9 cellular contexts compared by ENCODE assay signal in genomic region chr1:156752843-156753486, GRCh38. TPM values are rescaled to one million over a fixed set of nuclear protein-coding genes. Genes with fewer than 3 reads are reported as not detected.
DNase-seq lines count a peak whose midpoint lies in the region; ATAC-seq, FAIRE-seq and TF ChIP-seq lines count a peak whose summit lies in the region.
"Had no signal": no experiment of that assay in that cellular context is flagged by ENCODE, and none has a peak within 500 bp of the region (broad histone marks: within the 10 kb centered on the region; RNA-seq: fewer than 3 reads in every experiment).

No MANE protein-coding gene starts in this region.

- no peak for DNase-seq in endothelial cell of umbilical vein (ENCODE audit: low read depth, low spot score)
- DNase-seq in osteocyte (ENCODE audit: extremely low spot score, unreplicated experiment), result no peak
- DNase-seq in DMS114 treated with DMSO at 0.1 percent for 48 hours (lab: John Stamatoyannopoulos, UW; ENCODE audit: unreplicated experiment), result no peak
- no peak for DNase-seq in SW480 (ENCODE audit: low spot score)
- no peak for DNase-seq in inferior parietal cortex (ENCODE audit: extremely low spot score)
- DNase-seq: activated effector memory CD4-positive, alpha-beta T cell treated with anti-CD3 and anti-CD28 coated beads, Interleukin-2, amount 50 U/mL, for 16 hours had no signal

- POLR2A ChIA-PET in endothelial cell of umbilical vein (lab: Charles Lee), result interaction anchor here (1.6 to 2.3 kb wide), 2 partner anchors 12 to 15 kb away, joined by 6 to 27 read pairs; partner anchors contain the start of genes MRPL24 and PRCC

- no peak overlapping the region for H3K27ac Mint-ChIP-seq in osteocyte (ENCODE audit: unreplicated experiment)

- H3F3A ChIP-seq in OCI-LY1 (ENCODE audit: insufficient read depth, low read length), result no peaks in the 10 kb centered on the region

- BruUV-seq in endothelial cell of umbilical vein (replicated peaks; lab: Mats Ljungman, UMichigan), result no TSS peak

- FAIRE-seq in endothelial cell of umbilical vein (lab: Jason Lieb, UNC), result peak; percentile 59

- H3K4me3 ChIP-seq in OCI-LY1 (ENCODE audit: low read depth, low read length, poor library complexity, severe bottlenecking) (peak overlapping the region; percentile 91), endothelial cell of umbilical vein (replicated peaks in 1 of 3; ENCODE audit: insufficient read depth in 1 of 3, low read depth in 1 of 3, low read length in 3 of 3) (peak overlapping the region in 2 of 3 experiments; percentile 73 to 94)

- H3K79me2 ChIP-seq in OCI-LY1 (ENCODE audit: insufficient read depth, low read length) (peaks cover 33% of the 10 kb centered on the region), endothelial cell of umbilical vein (ENCODE audit: control insufficient read depth, insufficient read depth, low read length) (peaks cover 42% of the 10 kb centered on the region)

- TF ChIP-seq POLR2A in endothelial cell of umbilical vein (IDR thresholded peaks at IDR 0.05; ENCODE audit: low read depth, low read length), result no peak

- TF ChIP-seq CTCF in OCI-LY1 (IDR thresholded peaks at IDR 0.05; ENCODE audit: low read length) (no peak), endothelial cell of umbilical vein (IDR thresholded peaks at IDR 0.05; ENCODE audit: extremely low read depth in 1 of 2, insufficient read depth in 1 of 2, low read depth in 1 of 2, low read length in 2 of 2) (no peak), osteocyte (IDR thresholded peaks at IDR 0.05) (no peak)

- no peaks in the 10 kb centered on the region for H3K9me2 ChIP-seq in OCI-LY1 (ENCODE audit: low read depth, low read length)

- H3K27me3 ChIP-seq in OCI-LY1 (ENCODE audit: insufficient read depth, low read length) (no peaks in the 10 kb centered on the region), endothelial cell of umbilical vein (ENCODE audit: control insufficient read depth in 2 of 2, insufficient read depth in 2 of 2, low read length in 2 of 2) (no peaks in the 10 kb centered on the region)

- H2AFZ ChIP-seq in OCI-LY1 (ENCODE audit: low read length) (no peak overlapping the region), endothelial cell of umbilical vein (ENCODE audit: low read depth, low read length) (no peak overlapping the region)

- no peaks in the 10 kb centered on the region for H3K36me3 ChIP-seq in ES-I3 (ENCODE audit: insufficient read depth, low read length)
- H3K36me3 ChIP-seq in OCI-LY1 (ENCODE audit: insufficient read depth, low read length), result peaks cover 9% of the 10 kb centered on the region; the same call in 1 of the 2 replicates
- H3K36me3 ChIP-seq in endothelial cell of umbilical vein (ENCODE audit: control insufficient read depth in 2 of 2, extremely low read depth in 1 of 2, insufficient read depth in 2 of 2, low read length in 2 of 2), result no peaks in the 10 kb centered on the region

- H4K20me1 ChIP-seq in OCI-LY1 (ENCODE audit: insufficient read depth, low read length) (no peaks in the 10 kb centered on the region), endothelial cell of umbilical vein (replicated peaks; ENCODE audit: control insufficient read depth, extremely low read depth, insufficient read depth, low read length) (no peaks in the 10 kb centered on the region)

- H3K27ac ChIP-seq in OCI-LY1 (ENCODE audit: low read depth, low read length, poor library complexity, severe bottlenecking) (peak overlapping the region; percentile 88), endothelial cell of umbilical vein (ENCODE audit: insufficient read depth, low read depth, low read length) (no peak overlapping the region)

- H3K4me1 ChIP-seq in ES-I3 (ENCODE audit: insufficient read depth, low read length) (peaks cover 25% of the 10 kb centered on the region), OCI-LY1 (ENCODE audit: insufficient read depth, low read length, severe bottlenecking) (peaks cover 33% of the 10 kb centered on the region), endothelial cell of umbilical vein (ENCODE audit: control insufficient read depth, extremely low read depth, insufficient read depth, low read length) (peaks cover 33% of the 10 kb centered on the region)

- CTCF ChIA-PET in endothelial cell of umbilical vein (lab: Charles Lee), result interaction anchor here (1.9 to 3.9 kb wide), 6 partner anchors 8 to 107 kb away, joined by 9 to 49 read pairs (median 16); partner anchors contain the start of genes INSRR, ISG20L2, METTL25B and MRPL24

- dilution Hi-C loops in endothelial cell of umbilical vein (cut with MboI; ENCODE audit: extremely low pct_ligation_motif_present, low sequenced_read_pairs), result no loop called here

- H3K9me3 ChIP-seq in ES-I3 (ENCODE audit: control insufficient read depth, insufficient read depth, low read length) (no peaks in the 10 kb centered on the region), OCI-LY1 (ENCODE audit: low read length) (no peaks in the 10 kb centered on the region), endothelial cell of umbilical vein (replicated peaks; ENCODE audit: control insufficient read depth, insufficient read depth, low read length) (no peaks in the 10 kb centered on the region)

- H3K4me1 Mint-ChIP-seq in osteocyte (ENCODE audit: unreplicated experiment), result peaks cover 41% of the 10 kb centered on the region

- H3K4me3 Mint-ChIP-seq in osteocyte (ENCODE audit: unreplicated experiment), result peak overlapping the region; percentile 93

- H3K9ac ChIP-seq in ES-I3 (ENCODE audit: low read depth, low read length) (peak overlapping the region; percentile 76), OCI-LY1 (ENCODE audit: low read length) (peak overlapping the region; percentile 99), endothelial cell of umbilical vein (replicated peaks; ENCODE audit: extremely low read depth, insufficient read depth, low read length) (peak overlapping the region; percentile 69)

- ATAC-seq in HG02840 (IDR thresholded peaks at IDR 0.05; ENCODE audit: low FRiP score, unreplicated experiment), result no peak

- H3K4me2 ChIP-seq in OCI-LY1 (ENCODE audit: low read length) (peak overlapping the region; percentile 85), endothelial cell of umbilical vein (ENCODE audit: insufficient read depth, low read length) (peak overlapping the region; percentile 47)

- H3K36me3 Mint-ChIP-seq in osteocyte (ENCODE audit: unreplicated experiment), result peaks cover 1% of the 10 kb centered on the region

- intact Hi-C loops in endothelial cell of umbilical vein (cut with micrococcal nuclease), result no loop called here

- H3K9me1 ChIP-seq in endothelial cell of umbilical vein (replicated peaks; ENCODE audit: control insufficient read depth, extremely low read depth, insufficient read depth, low read length), result no peaks in the 10 kb centered on the region

- no peaks in the 10 kb centered on the region for H3K9me3 Mint-ChIP-seq in osteocyte (ENCODE audit: unreplicated experiment)

- no peaks in the 10 kb centered on the region for H3K27me3 Mint-ChIP-seq in osteocyte (ENCODE audit: unreplicated experiment)

RNA-seq across cellular contexts. Expression of gene HDGF, which starts 1.5 kb away (rescaled TPM):
- 279 and 298 TPM in 2 replicates for total RNA-seq in endothelial cell of umbilical vein
- polyA plus RNA-seq in endothelial cell of umbilical vein, result 94.7 and 95.1 TPM in 2 replicates
- 139 and 148 TPM in 2 replicates for polyA plus RNA-seq in endothelial cell of umbilical vein (2011; cell fraction: cytosol; rRNA removed)
- 93.2 and 108 TPM in 2 replicates for polyA plus RNA-seq in endothelial cell of umbilical vein (2011; cell fraction: nucleus; rRNA removed)
- 140 and 207 TPM in 2 replicates for polyA plus RNA-seq in endothelial cell of umbilical vein (2012)
- 104 and 113 TPM in 2 replicates for polyA minus RNA-seq in endothelial cell of umbilical vein
- polyA minus RNA-seq in endothelial cell of umbilical vein (2011; cell fraction: cytosol; rRNA and poly(A)+ RNA removed), result 188 TPM
- 25.0 and 26.9 TPM in 2 replicates for polyA minus RNA-seq in endothelial cell of umbilical vein (2011; cell fraction: nucleus; rRNA and poly(A)+ RNA removed)
- total RNA-seq in osteocyte, result 213 and 219 TPM in 2 replicates

RNA-seq across cellular contexts. Expression of gene MRPL24, which starts 12.1 kb away (rescaled TPM):
- 63.3 and 77.7 TPM in 2 replicates for total RNA-seq in endothelial cell of umbilical vein
- 46.5 and 47.9 TPM in 2 replicates for polyA plus RNA-seq in endothelial cell of umbilical vein
- polyA plus RNA-seq in endothelial cell of umbilical vein (2011; cell fraction: cytosol; rRNA removed), result 67.0 and 79.6 TPM in 2 replicates
- polyA plus RNA-seq in endothelial cell of umbilical vein (2011; cell fraction: nucleus; rRNA removed), result 44.5 and 52.6 TPM in 2 replicates
- 74.8 and 88.5 TPM in 2 replicates for polyA plus RNA-seq in endothelial cell of umbilical vein (2012)
- polyA minus RNA-seq in endothelial cell of umbilical vein, result 30.4 and 46.8 TPM in 2 replicates
- polyA minus RNA-seq in endothelial cell of umbilical vein (2011; cell fraction: cytosol; rRNA and poly(A)+ RNA removed), result 31.3 TPM
- polyA minus RNA-seq in endothelial cell of umbilical vein (2011; cell fraction: nucleus; rRNA and poly(A)+ RNA removed), result 9.9 and 10.5 TPM in 2 replicates
- 52.6 and 55.8 TPM in 2 replicates for total RNA-seq in osteocyte

RNA-seq across cellular contexts. Expression of gene PRCC, which starts 14.4 kb away (rescaled TPM):
- total RNA-seq in endothelial cell of umbilical vein (65.1 and 71.5 TPM in 2 replicates), osteocyte (71.1 and 85.4 TPM in 2 replicates)
- polyA plus RNA-seq in endothelial cell of umbilical vein, result 76.9 and 77.4 TPM in 2 replicates
- 85.2 and 95.3 TPM in 2 replicates for polyA plus RNA-seq in endothelial cell of umbilical vein (2011; cell fraction: cytosol; rRNA removed)
- 64.9 and 66.7 TPM in 2 replicates for polyA plus RNA-seq in endothelial cell of umbilical vein (2011; cell fraction: nucleus; rRNA removed)
- polyA plus RNA-seq in endothelial cell of umbilical vein (2012), result 42.1 and 57.4 TPM in 2 replicates
- 74.1 and 74.8 TPM in 2 replicates for polyA minus RNA-seq in endothelial cell of umbilical vein
- polyA minus RNA-seq in endothelial cell of umbilical vein (2011; cell fraction: cytosol; rRNA and poly(A)+ RNA removed), result 87.5 TPM
- 30.6 and 54.1 TPM in 2 replicates for polyA minus RNA-seq in endothelial cell of umbilical vein (2011; cell fraction: nucleus; rRNA and poly(A)+ RNA removed)

RNA-seq across cellular contexts. Expression of gene ISG20L2, which starts 24.4 kb away (rescaled TPM):
- 32.1 and 35.3 TPM in 2 replicates for total RNA-seq in endothelial cell of umbilical vein
- 32.0 and 33.2 TPM in 2 replicates for polyA plus RNA-seq in endothelial cell of umbilical vein
- polyA plus RNA-seq in endothelial cell of umbilical vein (2011; cell fraction: cytosol; rRNA removed), result 34.1 and 37.0 TPM in 2 replicates
- 20.2 and 24.9 TPM in 2 replicates for polyA plus RNA-seq in endothelial cell of umbilical vein (2011; cell fraction: nucleus; rRNA removed)
- polyA plus RNA-seq in endothelial cell of umbilical vein (2012), result 27.8 and 37.7 TPM in 2 replicates
- 48.1 and 59.4 TPM in 2 replicates for polyA minus RNA-seq in endothelial cell of umbilical vein
- polyA minus RNA-seq in endothelial cell of umbilical vein (2011; cell fraction: cytosol; rRNA and poly(A)+ RNA removed), result 22.1 TPM
- 23.7 and 28.4 TPM in 2 replicates for polyA minus RNA-seq in endothelial cell of umbilical vein (2011; cell fraction: nucleus; rRNA and poly(A)+ RNA removed)
- total RNA-seq in osteocyte, result 33.0 and 37.7 TPM in 2 replicates

RNA-seq across cellular contexts. Expression of gene METTL25B, which starts 24.7 kb away (rescaled TPM):
- total RNA-seq in endothelial cell of umbilical vein (12.8 and 15.5 TPM in 2 replicates), osteocyte (21.3 and 24.1 TPM in 2 replicates)
- polyA plus RNA-seq in endothelial cell of umbilical vein, result 15.0 and 17.3 TPM in 2 replicates
- 10.3 and 11.4 TPM in 2 replicates for polyA plus RNA-seq in endothelial cell of umbilical vein (2011; cell fraction: cytosol; rRNA removed)
- polyA plus RNA-seq in endothelial cell of umbilical vein (2011; cell fraction: nucleus; rRNA removed), result 29.0 and 38.2 TPM in 2 replicates
- polyA plus RNA-seq in endothelial cell of umbilical vein (2012), result 7.6 and 9.9 TPM in 2 replicates
- 10.6 and 13.0 TPM in 2 replicates for polyA minus RNA-seq in endothelial cell of umbilical vein
- 26.8 TPM for polyA minus RNA-seq in endothelial cell of umbilical vein (2011; cell fraction: cytosol; rRNA and poly(A)+ RNA removed)
- polyA minus RNA-seq in endothelial cell of umbilical vein (2011; cell fraction: nucleus; rRNA and poly(A)+ RNA removed), result 9.0 and 9.9 TPM in 2 replicates
